ENCODE assay signal across 11 cellular contexts in the genomic region with DNA sequence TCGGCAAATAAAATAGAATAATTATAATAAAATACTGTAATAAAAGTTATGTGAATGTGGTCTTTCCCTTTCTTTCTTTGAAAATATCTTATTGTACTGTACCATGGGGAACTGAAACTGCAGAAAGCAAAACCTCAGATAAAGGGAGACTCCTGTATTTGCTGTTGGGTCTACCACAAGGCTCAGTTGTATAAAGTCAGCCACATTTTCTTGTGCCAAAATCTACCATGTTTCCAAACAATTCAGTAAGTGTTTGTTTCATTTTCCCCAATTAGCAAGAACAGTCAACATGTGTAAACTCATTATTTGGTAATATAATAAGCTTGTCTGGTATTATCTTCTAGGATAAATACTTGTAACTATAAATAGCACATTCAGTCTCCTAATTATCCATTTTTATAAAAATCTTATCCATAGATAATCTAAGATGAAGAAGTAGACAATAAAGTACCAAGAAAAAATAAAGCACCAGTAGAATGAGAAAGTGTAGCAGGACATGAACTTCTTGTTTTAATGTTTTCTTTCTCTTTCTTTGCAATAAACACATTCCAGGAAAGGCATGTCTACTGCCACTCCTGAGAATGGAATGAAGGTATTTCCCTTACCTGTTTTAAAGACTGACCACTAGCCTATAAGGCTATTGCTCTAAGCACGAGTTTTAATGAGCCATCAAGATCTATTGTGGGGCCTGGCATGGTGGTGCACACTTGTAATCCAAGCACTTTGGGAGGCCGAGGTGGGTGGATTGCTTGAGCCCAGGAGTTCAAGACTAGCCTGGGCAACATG. TPM values are rescaled to one million over a fixed set of nuclear protein-coding genes. Genes with fewer than 3 reads are reported as not detected.
DNase-seq lines count a peak whose midpoint lies in the region; ATAC-seq, FAIRE-seq and TF ChIP-seq lines count a peak whose summit lies in the region.
"Had no signal": no experiment of that assay in that cellular context is flagged by ENCODE, and none has a peak within 500 bp of the region (broad histone marks: within the 10 kb centered on the region; RNA-seq: fewer than 3 reads in every experiment).

No MANE protein-coding gene starts in this region.

- FAIRE-seq in keratinocyte (lab: Jason Lieb, UNC), result peak; percentile 61

- no peaks in the 10 kb centered on the region for H3K9me1 ChIP-seq in keratinocyte (ENCODE audit: control insufficient read depth, extremely low read depth, insufficient read depth, low read length)

- dilution Hi-C loops in keratinocyte (cut with MboI; ENCODE audit: extremely low pct_ligation_motif_present, low sequenced_read_pairs), result no loop called here

- H3K36me3 ChIP-seq in keratinocyte (ENCODE audit: control insufficient read depth in 2 of 2, extremely low read depth in 1 of 2, insufficient read depth in 2 of 2, low read length in 2 of 2), result no peaks in the 10 kb centered on the region
- H3K36me3 ChIP-seq in effector memory CD4-positive, alpha-beta T cell (ENCODE audit: control insufficient read depth, insufficient read depth, low read length), result no peaks in the 10 kb centered on the region

- H3K27me3 ChIP-seq in keratinocyte (ENCODE audit: control insufficient read depth, extremely low read depth, insufficient read depth, low read length), result no peaks in the 10 kb centered on the region
- peaks cover under 1% of the 10 kb centered on the region for H3K27me3 ChIP-seq in effector memory CD4-positive, alpha-beta T cell (replicated peaks; ENCODE audit: control insufficient read depth, insufficient read depth, low read length, poor library complexity, severe bottlenecking)

- no peaks in the 10 kb centered on the region for H3K79me2 ChIP-seq in keratinocyte (ENCODE audit: control insufficient read depth, insufficient read depth, low read length)

- ATAC-seq in GM18867 (IDR thresholded peaks at IDR 0.05; ENCODE audit: unreplicated experiment) (peak; percentile 85), HG02610 (IDR thresholded peaks at IDR 0.05; ENCODE audit: unreplicated experiment) (peak; percentile 84), HG03575 (IDR thresholded peaks at IDR 0.05; ENCODE audit: extremely low read depth, insufficient number of reproducible peaks, low FRiP score, unreplicated experiment) (peak; percentile 81)
- ATAC-seq: T-helper 17 cell had no signal

- no peak for TF ChIP-seq CTCF in keratinocyte (optimal IDR thresholded peaks at IDR 0.05 in 1 of 3, IDR thresholded peaks at IDR 0.05 in 1 of 3, conservative IDR thresholded peaks at IDR 0.05 in 1 of 3; ENCODE audit: extremely low read depth in 1 of 3, insufficient read depth in 2 of 3, low read length in 3 of 3)

- peak overlapping the region; percentile 63 for H2AFZ ChIP-seq in keratinocyte (ENCODE audit: control insufficient read depth, low read length)

- no peaks in the 10 kb centered on the region for H3K9me3 ChIP-seq in keratinocyte (ENCODE audit: control insufficient read depth, low read depth, low read length)
- H3K9me3 ChIP-seq in effector memory CD4-positive, alpha-beta T cell (ENCODE audit: control insufficient read depth, low read length), result no peaks in the 10 kb centered on the region

- H3K4me2 ChIP-seq in keratinocyte (ENCODE audit: control insufficient read depth, extremely low read depth, insufficient read depth, low read depth, low read length), result peak overlapping the region; percentile 54

- H3K9ac ChIP-seq in keratinocyte (ENCODE audit: control insufficient read depth, extremely low read depth, insufficient read depth, low read length), result no peak overlapping the region

- peaks cover 8% of the 10 kb centered on the region for H3K4me1 ChIP-seq in keratinocyte (ENCODE audit: control insufficient read depth, extremely low read depth, insufficient read depth, low read length)
- H3K4me1 ChIP-seq in effector memory CD4-positive, alpha-beta T cell (ENCODE audit: control insufficient read depth, insufficient read depth, low read length, poor library complexity, severe bottlenecking), result no peaks in the 10 kb centered on the region

- DNase-seq in keratinocyte (ENCODE audit: low read depth, low spot score) (no peak), AML-193 (lab: John Stamatoyannopoulos, UW) (no peak), hippocampal formation (lab: John Stamatoyannopoulos, UW) (no peak), foreskin melanocyte (no peak)
- DNase-seq in effector memory CD4-positive, alpha-beta T cell, result no peak
- DNase-seq: activated naive CD8-positive, alpha-beta T cell treated with anti-CD3 and anti-CD28 coated beads, Interleukin-2, amount 10 ng/mL, durations not matched to agents 7 days and 5 days; IMR-90; T-helper 17 cell had no signal

- peak overlapping the region; percentile 3 for H3K27ac ChIP-seq in keratinocyte (ENCODE audit: control insufficient read depth, insufficient read depth, low read length)
- H3K27ac ChIP-seq in effector memory CD4-positive, alpha-beta T cell (ENCODE audit: insufficient read depth, low read length, poor library complexity, severe bottlenecking), result no peak overlapping the region

- peak overlapping the region in 1 of 3 experiments; percentile 18 for H3K4me3 ChIP-seq in keratinocyte (ENCODE audit: control insufficient read depth in 2 of 3, extremely low read depth in 1 of 3, insufficient read depth in 2 of 3, low read depth in 1 of 3, low read length in 3 of 3)
- H3K4me3 ChIP-seq in effector memory CD4-positive, alpha-beta T cell (ENCODE audit: insufficient read depth, low read depth, low read length, poor library complexity, severe bottlenecking), result no peak overlapping the region

- no peaks in the 10 kb centered on the region for H4K20me1 ChIP-seq in keratinocyte (ENCODE audit: control insufficient read depth, extremely low read depth, insufficient read depth, low read length)

RNA-seq across cellular contexts. Expression of a gene that starts 15.0 kb away (rescaled TPM):
- polyA plus RNA-seq in keratinocyte, result 20.0 to 30.2 TPM (median 25.1 TPM) in 3 replicates
- 17.7 TPM for polyA plus RNA-seq in keratinocyte (2011; ENCODE audit: low read depth)
- polyA plus RNA-seq in keratinocyte (2011; cell fraction: cytosol; rRNA removed), result 15.4 and 28.1 TPM in 2 replicates
- 29.9 and 43.7 TPM in 2 replicates for polyA plus RNA-seq in keratinocyte (2011; cell fraction: nucleus; rRNA removed)
- 12.2 and 19.6 TPM in 2 replicates for polyA plus RNA-seq in keratinocyte (2012; ENCODE audit: low replicate concordance)
- 24.5 to 52.3 TPM (median 36.4 TPM) in 3 replicates for polyA minus RNA-seq in keratinocyte
- 27.4 TPM for polyA minus RNA-seq in keratinocyte (2011; cell fraction: cytosol; rRNA and poly(A)+ RNA removed)
- polyA minus RNA-seq in keratinocyte (2011; cell fraction: nucleus; rRNA and poly(A)+ RNA removed), result 39.4 and 70.4 TPM in 2 replicates
